In the genomic region with DNA sequence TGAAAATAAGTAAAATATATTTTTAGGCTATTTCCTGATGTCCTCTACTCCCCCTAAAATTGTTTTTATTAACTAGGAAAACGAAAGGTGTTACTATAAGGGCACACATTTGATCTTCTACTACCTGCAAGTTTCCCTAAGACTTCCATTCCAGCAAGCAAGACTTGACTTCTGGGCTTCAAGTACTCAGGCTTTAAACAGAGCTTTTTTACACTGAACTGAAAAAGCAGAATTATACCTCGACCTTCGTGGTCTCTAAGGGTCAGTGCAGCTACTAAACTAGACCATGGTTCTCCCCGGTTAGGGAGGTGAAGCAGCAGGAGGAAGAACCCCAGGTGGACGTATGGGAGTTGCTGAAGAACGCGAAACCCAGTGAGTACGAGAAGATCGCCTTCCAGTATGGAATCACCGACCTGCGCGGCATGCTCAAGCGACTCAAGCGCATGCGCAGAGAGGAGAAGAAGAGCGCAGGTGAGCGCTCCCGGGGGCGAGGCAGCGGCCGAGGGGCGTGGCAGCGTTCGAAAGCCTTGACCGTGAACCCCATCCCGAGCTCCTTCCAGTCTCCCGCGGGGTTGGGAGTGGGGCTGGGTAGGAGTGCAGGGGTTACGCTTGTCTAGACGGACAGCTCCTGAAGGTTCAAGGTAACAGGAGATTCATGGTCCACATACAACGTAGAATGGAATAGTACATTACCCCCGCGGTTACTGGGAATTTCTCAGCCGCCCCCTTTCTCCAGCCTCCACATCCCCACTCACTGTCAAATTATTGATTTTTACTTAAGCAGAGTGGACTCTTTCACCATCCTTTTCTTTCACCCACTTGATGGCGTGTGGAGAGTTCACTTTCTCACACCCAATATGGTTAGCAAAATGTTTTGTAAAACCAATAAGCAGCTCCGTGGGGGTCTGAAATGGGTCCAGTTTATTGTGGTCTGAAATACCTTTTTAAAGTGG, we compare ENCODE assay signal across 2 cellular contexts.
A peak's percentile ranks its signal among the peaks of the same experiment; 100 is the strongest.
TF ChIP-seq lines count a peak whose summit lies in the region.

No MANE protein-coding gene starts in this region.

TF ChIP-seq in SK-N-SH, 30 proteins besides CTCF, POLR2A, EP300 and RAD21:
- TF ChIP-seq JUND (IDR thresholded peaks at IDR 0.05): no peak
- 0 out of 2 replicates have a peak, but pooled peaks have one; percentile 26 for TF ChIP-seq NRF1 (IDR thresholded peaks at IDR 0.05; ENCODE audit: low read depth, low read length)
- no peak for TF ChIP-seq NFIC (IDR thresholded peaks at IDR 0.05; ENCODE audit: borderline replicate concordance)
- no peak for TF ChIP-seq TCF12 (IDR thresholded peaks at IDR 0.05)
- TF ChIP-seq MEF2A (IDR thresholded peaks at IDR 0.05; ENCODE audit: borderline replicate concordance, low read depth): no peak
- TF ChIP-seq FOXJ3 (CRISPR knock-in tag; IDR thresholded peaks at IDR 0.05): no peak
TF ChIP-seq in SK-N-SH: peak in this region for 1.

TF ChIP-seq in SK-N-SH treated with all-trans-retinoic acid at 6 μM for 48 hours, 23 proteins besides CTCF, POLR2A, EP300 and RAD21:
- no peak for TF ChIP-seq ZC3H10 (CRISPR knock-in tag; IDR thresholded peaks at IDR 0.05)
- no peak for TF ChIP-seq TOX (CRISPR knock-in tag; IDR thresholded peaks at IDR 0.05; ENCODE audit: borderline replicate concordance)
- no peak for TF ChIP-seq ISL1 (CRISPR knock-in tag; IDR thresholded peaks at IDR 0.05)
TF ChIP-seq in SK-N-SH treated with all-trans-retinoic acid at 6 μM for 48 hours: peak in this region for 0.
